ENCODE assay signal across 8 cellular contexts in the genomic region with DNA sequence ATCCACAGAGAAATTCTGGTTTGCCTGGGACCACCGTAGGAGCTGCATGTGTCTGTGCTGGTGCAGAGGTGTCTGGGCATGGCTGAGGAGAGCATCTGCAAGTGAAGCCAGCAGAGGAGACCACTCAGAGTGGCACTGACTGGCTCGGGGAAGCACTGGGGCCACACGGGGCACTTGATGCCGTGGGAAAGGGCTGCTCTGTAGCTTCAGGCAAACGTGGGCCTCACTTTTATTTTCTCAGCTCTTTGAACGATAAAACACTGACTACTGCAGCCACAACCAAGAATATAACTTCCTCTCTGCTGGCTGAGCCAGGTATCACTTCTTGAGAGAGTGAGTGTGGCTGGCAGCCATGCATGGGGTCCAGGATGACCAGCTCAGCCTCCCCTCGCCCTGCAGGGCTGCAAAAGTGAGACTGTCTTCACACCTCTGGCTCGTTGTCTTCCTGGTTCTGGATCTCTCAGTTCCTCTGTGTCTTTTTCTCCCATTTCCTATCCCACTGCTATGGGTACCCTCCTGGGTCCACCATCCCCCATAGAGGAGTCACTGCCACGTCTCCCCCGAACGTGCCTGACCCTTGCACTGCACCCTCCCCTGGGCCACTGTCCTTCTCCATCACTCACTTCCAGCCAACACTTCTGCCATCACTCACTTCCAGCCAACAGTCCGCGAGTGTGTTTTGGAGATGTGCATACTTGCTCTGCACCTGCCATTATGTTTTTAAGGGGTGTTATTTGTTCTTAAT.
DNase-seq lines count a peak whose midpoint lies in the region; ATAC-seq and TF ChIP-seq lines count a peak whose summit lies in the region.

No MANE protein-coding gene starts in this region.

- peak overlapping the region; percentile 77 for H3K4me2 ChIP-seq in osteoblast (ENCODE audit: insufficient read depth, low read length)

- peaks cover 12% of the 10 kb centered on the region for H3K9me3 Mint-ChIP-seq in activated naive CD4-positive, alpha-beta T cell treated with anti-CD3 and anti-CD28 coated beads, Interleukin-2, amount 50 U/mL, for 24 hours

- H3K4me1 ChIP-seq in osteoblast (ENCODE audit: insufficient read depth, low read length): peaks cover 56% of the 10 kb centered on the region
- peaks cover 2% of the 10 kb centered on the region; the same call in 1 of the 2 replicates for H3K4me1 ChIP-seq in HAP-1

- H3K9me3 ChIP-seq in osteoblast (ENCODE audit: low read depth, low read length): no peaks in the 10 kb centered on the region
- no peaks in the 10 kb centered on the region for H3K9me3 ChIP-seq in HAP-1

- H3K4me3 Mint-ChIP-seq in activated naive CD4-positive, alpha-beta T cell treated with anti-CD3 and anti-CD28 coated beads, Interleukin-2, amount 50 U/mL, for 24 hours: peak overlapping the region; percentile 85

- in situ Hi-C loops in HAP-1 (cut with MboI; ENCODE audit: low sequenced_read_pairs): no loop called here

- H3K27me3 ChIP-seq in osteoblast (ENCODE audit: insufficient read depth, low read length): no peaks in the 10 kb centered on the region
- H3K27me3 ChIP-seq in HAP-1 (ENCODE audit: low read depth): no peaks in the 10 kb centered on the region

- H4K20me1 ChIP-seq in osteoblast (ENCODE audit: insufficient read depth, low read length): no peaks in the 10 kb centered on the region

- no peaks in the 10 kb centered on the region for H3K36me3 ChIP-seq in osteoblast (ENCODE audit: insufficient read depth, low read length)
- no peaks in the 10 kb centered on the region for H3K36me3 ChIP-seq in HAP-1 (replicated peaks)

- peaks cover 24% of the 10 kb centered on the region for H3K79me2 ChIP-seq in osteoblast (ENCODE audit: insufficient read depth, low read length)

- DNase-seq in osteoblast (ENCODE audit: insufficient read length, low spot score, missing footprints) (no peak), DMS53 treated with DMSO at 0.1 percent for 48 hours (lab: John Stamatoyannopoulos, UW; ENCODE audit: unreplicated experiment) (no peak), HAP-1 (ENCODE audit: low spot score in 2 of 2) (no peak)

- peaks cover 94% of the 10 kb centered on the region for H3K4me1 Mint-ChIP-seq in activated naive CD4-positive, alpha-beta T cell treated with anti-CD3 and anti-CD28 coated beads, Interleukin-2, amount 50 U/mL, for 24 hours

- H3K27ac ChIP-seq in osteoblast (ENCODE audit: low read depth, low read length): peak overlapping the region; percentile 95

- H3K27me3 Mint-ChIP-seq in activated naive CD4-positive, alpha-beta T cell treated with anti-CD3 and anti-CD28 coated beads, Interleukin-2, amount 50 U/mL, for 24 hours: no peaks in the 10 kb centered on the region

- H3K36me3 Mint-ChIP-seq in activated naive CD4-positive, alpha-beta T cell treated with anti-CD3 and anti-CD28 coated beads, Interleukin-2, amount 50 U/mL, for 24 hours: peaks cover 37% of the 10 kb centered on the region

- TF ChIP-seq CTCF in GM12875 (IDR thresholded peaks at IDR 0.05; ENCODE audit: borderline replicate concordance, insufficient read depth, low read depth, low read length) (0 out of 2 replicates have a peak, but pooled peaks have one; percentile 3), osteoblast (IDR thresholded peaks at IDR 0.05; ENCODE audit: extremely low read depth, low read depth, low read length) (no peak)

- H3K27ac Mint-ChIP-seq in activated naive CD4-positive, alpha-beta T cell treated with anti-CD3 and anti-CD28 coated beads, Interleukin-2, amount 50 U/mL, for 24 hours: peak overlapping the region; percentile 99

- no peak overlapping the region for H2AFZ ChIP-seq in osteoblast (ENCODE audit: low read length)

- H3K4me3 ChIP-seq in GM12875 (ENCODE audit: low read depth, low read length) (no peak overlapping the region), osteoblast (ENCODE audit: insufficient read depth, low read length) (no peak overlapping the region), HAP-1 (no peak overlapping the region)

- peak; percentile 63 for ATAC-seq in HG02885 (IDR thresholded peaks at IDR 0.05; ENCODE audit: poor library complexity, unreplicated experiment)
- no peak for ATAC-seq in HG03354 (IDR thresholded peaks at IDR 0.05; ENCODE audit: poor library complexity, severe bottlenecking, unreplicated experiment)
- no peak for ATAC-seq in GM21360 (IDR thresholded peaks at IDR 0.05; ENCODE audit: unreplicated experiment)
